In genomic region chr17:20992416-20992815, GRCh38 we compare ENCODE assay signal across 18 cellular contexts. TPM values are rescaled to one million over a fixed set of nuclear protein-coding genes. Genes with fewer than 3 reads are reported as not detected.
A peak's percentile ranks its signal among the peaks of the same experiment; 100 is the strongest.
DNase-seq lines count a peak whose midpoint lies in the region; ATAC-seq and TF ChIP-seq lines count a peak whose summit lies in the region.
"Had no signal": no experiment of that assay in that cellular context is flagged by ENCODE, and none has a peak within 500 bp of the region (broad histone marks: within the 10 kb centered on the region; RNA-seq: fewer than 3 reads in every experiment).

No MANE protein-coding gene starts in this region.

- no peaks in the 10 kb centered on the region for H3K9me2 ChIP-seq in GM23248 (ENCODE audit: insufficient read depth)

- H3K9me3 ChIP-seq in GM23248 (ENCODE audit: low read depth), result no peaks in the 10 kb centered on the region
- H3K9me3 ChIP-seq in gastroesophageal sphincter, result no peaks in the 10 kb centered on the region
- no peaks in the 10 kb centered on the region for H3K9me3 ChIP-seq in skeletal muscle satellite cell (replicated peaks; ENCODE audit: low read length)
- H3K9me3 ChIP-seq: MG63, prostate gland had no signal

- H3K79me2 ChIP-seq in GM23248 (ENCODE audit: insufficient read depth), result no peaks in the 10 kb centered on the region

- peak overlapping the region; percentile 46; the same call in 1 of the 2 replicates for H3K9ac ChIP-seq in GM23248
- H3K9ac ChIP-seq in skeletal muscle satellite cell (ENCODE audit: low read depth, low read length), result no peak overlapping the region

- H3F3A ChIP-seq in GM23248 (ENCODE audit: insufficient read depth), result 0 out of 2 replicates have a peak, but pooled peaks cover 3% of the 10 kb centered on the region

- H4K20me1 ChIP-seq in GM23248 (ENCODE audit: insufficient read depth), result no peaks in the 10 kb centered on the region

- H3K4me3 Mint-ChIP-seq in activated CD4-positive, alpha-beta T cell treated with anti-CD3 and anti-CD28 coated beads, Interleukin-2, amount 10 ng/mL, durations not matched to agents 24 days and 14 days, result no peak overlapping the region
- H3K4me3 Mint-ChIP-seq: activated CD4-positive, alpha-beta T cell treated with anti-CD3 and anti-CD28 coated beads for 36 hours; activated CD8-positive, alpha-beta memory T cell treated with anti-CD3 and anti-CD28 coated beads, Interleukin-2, amount 10 ng/mL, durations not matched to agents 7 days and 5 days; activated T-helper 17 cell treated with anti-CD3 and anti-CD28 coated beads, Interleukin-2, amount 50 U/mL, for 72 hours; effector memory CD8-positive, alpha-beta T cell; HFFc6; IgD-negative memory B cell; memory B cell; naive thymus-derived CD8-positive, alpha-beta T cell had no signal

- H3K4me2 ChIP-seq in GM23248 (ENCODE audit: unreplicated experiment) (no peak overlapping the region), skeletal muscle satellite cell (ENCODE audit: low read length) (peak overlapping the region; percentile 67)

- H3K27me3 ChIP-seq in GM23248 (replicated peaks; ENCODE audit: insufficient read depth) (no peaks in the 10 kb centered on the region), gastroesophageal sphincter (no peaks in the 10 kb centered on the region), skeletal muscle satellite cell (ENCODE audit: control insufficient read depth, insufficient read depth, low read length) (peaks cover 3% of the 10 kb centered on the region)
- H3K27me3 ChIP-seq: MG63 had no signal

- peak; percentile 6 for ATAC-seq in gastroesophageal sphincter
- ATAC-seq in HG02981 (IDR thresholded peaks at IDR 0.05; ENCODE audit: unreplicated experiment), result no peak

- H3K36me3 Mint-ChIP-seq in activated CD4-positive, alpha-beta T cell treated with anti-CD3 and anti-CD28 coated beads, Interleukin-2, amount 10 ng/mL, durations not matched to agents 24 days and 14 days (ENCODE audit: low read depth), result no peaks in the 10 kb centered on the region
- H3K36me3 Mint-ChIP-seq: activated CD8-positive, alpha-beta memory T cell treated with anti-CD3 and anti-CD28 coated beads, Interleukin-2, amount 10 ng/mL, durations not matched to agents 7 days and 5 days; IgD-negative memory B cell; memory B cell; naive thymus-derived CD8-positive, alpha-beta T cell had no signal

- H3K4me1 ChIP-seq in GM23248 (ENCODE audit: insufficient read depth) (no peaks in the 10 kb centered on the region), gastroesophageal sphincter (peaks cover 0 to 13% (median 3%) of the 10 kb centered on the region in 3 donors), skeletal muscle satellite cell (ENCODE audit: control insufficient read depth, insufficient read depth, low read length) (peaks cover 3% of the 10 kb centered on the region)
- H3K4me1 ChIP-seq: prostate gland had no signal

- WGBS in GM23248 (ENCODE audit: low coverage in 1 of 2, low lambda C conversion rate in 2 of 2, missing lambda C conversion rate in 2 of 2), 2 experiments, result 71 to 72% methylated on average over 12 of the region's 12 CpGs
- 42 to 100% methylated on average over 1 to 2 of the region's 12 CpGs for WGBS in gastroesophageal sphincter (ENCODE audit: low coverage in 1 of 2), 2 donors

- TF ChIP-seq CTCF in VCaP (conservative IDR thresholded peaks at IDR 0.05) (no peak), gastroesophageal sphincter (IDR thresholded peaks at IDR 0.05) (no peak)

- TF ChIP-seq EP300 in gastroesophageal sphincter (IDR thresholded peaks at IDR 0.05), result no peak

- peaks cover 2% of the 10 kb centered on the region for H3K4me1 Mint-ChIP-seq in activated CD4-positive, alpha-beta T cell treated with anti-CD3 and anti-CD28 coated beads, Interleukin-2, amount 10 ng/mL, durations not matched to agents 24 days and 14 days
- H3K4me1 Mint-ChIP-seq: activated CD8-positive, alpha-beta memory T cell treated with anti-CD3 and anti-CD28 coated beads, Interleukin-2, amount 10 ng/mL, durations not matched to agents 7 days and 5 days; activated T-helper 17 cell treated with anti-CD3 and anti-CD28 coated beads, Interleukin-2, amount 50 U/mL, for 72 hours had no signal

- intact Hi-C loops in activated CD4-positive, alpha-beta T cell treated with anti-CD3 and anti-CD28 coated beads, Interleukin-2, amount 10 ng/mL, durations not matched to agents 24 days and 14 days (cut with micrococcal nuclease), result no loop called here

- TF ChIP-seq POLR2A in gastroesophageal sphincter (IDR thresholded peaks at IDR 0.05), result no peak

- no peak overlapping the region for H3K27ac ChIP-seq in GM23248
- peak overlapping the region; percentile 33; the same call in 1 of the 2 replicates for H3K27ac ChIP-seq in VCaP
- no peak overlapping the region for H3K27ac ChIP-seq in gastroesophageal sphincter
- H3K27ac ChIP-seq: prostate gland had no signal

- in situ Hi-C loops in GM23248 (cut with MboI), result loop anchor here (10.0 kb wide), 1 partner anchor 198 kb away; no protein-coding TSS in a partner anchor

- H3K4me3 ChIP-seq in GM23248 (no peak overlapping the region), gastroesophageal sphincter (peak overlapping the region in 1 of 2 donors; percentile 19), skeletal muscle satellite cell (ENCODE audit: low read length) (no peak overlapping the region)
- H3K4me3 ChIP-seq: MG63, prostate gland had no signal

- H3K9me3 Mint-ChIP-seq in activated CD4-positive, alpha-beta T cell treated with anti-CD3 and anti-CD28 coated beads, Interleukin-2, amount 10 ng/mL, durations not matched to agents 24 days and 14 days, result no peaks in the 10 kb centered on the region
- H3K9me3 Mint-ChIP-seq: activated T-helper 17 cell treated with anti-CD3 and anti-CD28 coated beads, Interleukin-2, amount 50 U/mL, for 72 hours; effector memory CD8-positive, alpha-beta T cell; HFFc6; IgD-negative memory B cell; memory B cell; naive thymus-derived CD8-positive, alpha-beta T cell had no signal

- H3K36me3 ChIP-seq in GM23248 (ENCODE audit: low read depth) (no peaks in the 10 kb centered on the region), gastroesophageal sphincter (no peaks in the 10 kb centered on the region), skeletal muscle satellite cell (ENCODE audit: insufficient read depth, low read length) (no peaks in the 10 kb centered on the region)
- H3K36me3 ChIP-seq: MG63, prostate gland had no signal

- H3K27ac Mint-ChIP-seq in activated CD4-positive, alpha-beta T cell treated with anti-CD3 and anti-CD28 coated beads, Interleukin-2, amount 10 ng/mL, durations not matched to agents 24 days and 14 days, result no peak overlapping the region
- H3K27ac Mint-ChIP-seq: activated CD4-positive, alpha-beta T cell treated with anti-CD3 and anti-CD28 coated beads for 36 hours; activated CD8-positive, alpha-beta memory T cell treated with anti-CD3 and anti-CD28 coated beads, Interleukin-2, amount 10 ng/mL, durations not matched to agents 7 days and 5 days; activated T-helper 17 cell treated with anti-CD3 and anti-CD28 coated beads, Interleukin-2, amount 50 U/mL, for 72 hours; effector memory CD8-positive, alpha-beta T cell; IgD-negative memory B cell; memory B cell had no signal

- H3K27me3 Mint-ChIP-seq in activated CD4-positive, alpha-beta T cell treated with anti-CD3 and anti-CD28 coated beads, Interleukin-2, amount 10 ng/mL, durations not matched to agents 24 days and 14 days, result no peaks in the 10 kb centered on the region
- H3K27me3 Mint-ChIP-seq: activated CD4-positive, alpha-beta T cell treated with anti-CD3 and anti-CD28 coated beads for 36 hours; activated CD8-positive, alpha-beta memory T cell treated with anti-CD3 and anti-CD28 coated beads, Interleukin-2, amount 10 ng/mL, durations not matched to agents 7 days and 5 days; activated T-helper 17 cell treated with anti-CD3 and anti-CD28 coated beads, Interleukin-2, amount 50 U/mL, for 72 hours; effector memory CD8-positive, alpha-beta T cell; IgD-negative memory B cell; memory B cell; naive thymus-derived CD8-positive, alpha-beta T cell had no signal

- DNase-seq in GM23248 (no peak), RKO (ENCODE audit: low spot score) (no peak)
- DNase-seq in activated CD4-positive, alpha-beta T cell treated with anti-CD3 and anti-CD28 coated beads, Interleukin-2, amount 10 ng/mL, durations not matched to agents 24 days and 14 days, result no peak
- DNase-seq: NCI-H1436 treated with DMSO at 0.1 percent for 48 hours had no signal

- no peak overlapping the region for H2AFZ ChIP-seq in GM23248

RNA-seq across cellular contexts. Expression of gene USP22, which starts 50.4 kb away (rescaled TPM):
- total RNA-seq in GM23248 (2014; rRNA removed; shearing (Covaris generic)), result 154 and 161 TPM in 2 replicates
- polyA plus RNA-seq in GM23248 (2016; fragmentation: Nextera tagmentation; extraction: Ambion mirVana), result 70.6 and 75.1 TPM in 2 replicates
- 100 to 1,000 TPM; 101 to 128 (median 104) TPM for total RNA-seq in gastroesophageal sphincter
- total RNA-seq in skeletal muscle satellite cell (2012; rRNA removed), result 188 and 192 TPM in 2 replicates
- total RNA-seq in activated CD4-positive, alpha-beta T cell treated with anti-CD3 and anti-CD28 coated beads, Interleukin-2, amount 10 ng/mL, durations not matched to agents 24 days and 14 days, result 144 and 152 TPM in 2 replicates
